In genomic region chr16:16267708-16268107, GRCh38 we compare ENCODE assay signal across 9 cellular contexts. TPM values are rescaled to one million over a fixed set of nuclear protein-coding genes. Genes with fewer than 3 reads are reported as not detected.
"Had no signal": no experiment of that assay in that cellular context is flagged by ENCODE, and none has a peak within 500 bp of the region (broad histone marks: within the 10 kb centered on the region; RNA-seq: fewer than 3 reads in every experiment).

No MANE protein-coding gene starts in this region.

RNA-seq across cellular contexts. Expression of gene ABCC6, which starts 44.4 kb away (rescaled TPM):
- total RNA-seq: activated B cell treated with CpG ODN at 0.5 μM for 24 hours; activated CD4-positive, alpha-beta memory T cell treated with anti-CD3 and anti-CD28 coated beads for 36 hours; activated CD4-positive, alpha-beta T cell treated with anti-CD3 and anti-CD28 coated beads, Interleukin-2, amount 10 ng/mL, durations not matched to agents 24 days and 14 days; activated CD4-positive, alpha-beta T cell treated with anti-CD3 and anti-CD28 coated beads, Interleukin-2, amount 10 ng/mL, durations not matched to agents 7 days and 5 days; activated CD8-positive, alpha-beta memory T cell treated with anti-CD3 and anti-CD28 coated beads for 36 hours; activated CD8-positive, alpha-beta T cell treated with anti-CD3 and anti-CD28 coated beads for 36 hours; activated CD8-positive, alpha-beta T cell treated with anti-CD3 and anti-CD28 coated beads, Interleukin-2, amount 10 ng/mL, durations not matched to agents 7 days and 5 days; T-helper 17 cell; T-helper 2 cell treated with Interferon-gamma antibody and Interleukin-4, amounts not matched to agents 100 ng/mL and 5 ng/mL, for 36 hours had no signal
